Comparison of ENCODE assay signal across 1 cellular context in genomic region chr22:32502346-32502745, GRCh38.
TF ChIP-seq lines count a peak whose summit lies in the region.

No MANE protein-coding gene starts in this region.

TF ChIP-seq in K562, 482 proteins besides CTCF, POLR2A, EP300 and RAD21:
- TF ChIP-seq HNRNPH1 (optimal IDR thresholded peaks at IDR 0.05; ENCODE audit: low read depth, low read length) (no peak), ZNF668 (CRISPR knock-in tag; IDR thresholded peaks at IDR 0.05) (no peak), MAX (CRISPR knock-in tag; IDR thresholded peaks at IDR 0.05) (no peak), RBM39 (optimal IDR thresholded peaks at IDR 0.05; ENCODE audit: low read depth, low read length) (no peak), ELF1 (tag; IDR thresholded peaks at IDR 0.05) (no peak), ZNF589 (CRISPR knock-in tag; IDR thresholded peaks at IDR 0.05; ENCODE audit: low read depth) (no peak), RNF219 (CRISPR knock-in tag; IDR thresholded peaks at IDR 0.05) (no peak), STAT5B (CRISPR knock-in tag; IDR thresholded peaks at IDR 0.05) (no peak), ZNF263 (CRISPR knock-in tag; IDR thresholded peaks at IDR 0.05; ENCODE audit: borderline replicate concordance) (no peak), ZNF444 (CRISPR knock-in tag; IDR thresholded peaks at IDR 0.05) (no peak), EHMT2 (IDR thresholded peaks at IDR 0.05) (no peak)
